In the genomic region with DNA sequence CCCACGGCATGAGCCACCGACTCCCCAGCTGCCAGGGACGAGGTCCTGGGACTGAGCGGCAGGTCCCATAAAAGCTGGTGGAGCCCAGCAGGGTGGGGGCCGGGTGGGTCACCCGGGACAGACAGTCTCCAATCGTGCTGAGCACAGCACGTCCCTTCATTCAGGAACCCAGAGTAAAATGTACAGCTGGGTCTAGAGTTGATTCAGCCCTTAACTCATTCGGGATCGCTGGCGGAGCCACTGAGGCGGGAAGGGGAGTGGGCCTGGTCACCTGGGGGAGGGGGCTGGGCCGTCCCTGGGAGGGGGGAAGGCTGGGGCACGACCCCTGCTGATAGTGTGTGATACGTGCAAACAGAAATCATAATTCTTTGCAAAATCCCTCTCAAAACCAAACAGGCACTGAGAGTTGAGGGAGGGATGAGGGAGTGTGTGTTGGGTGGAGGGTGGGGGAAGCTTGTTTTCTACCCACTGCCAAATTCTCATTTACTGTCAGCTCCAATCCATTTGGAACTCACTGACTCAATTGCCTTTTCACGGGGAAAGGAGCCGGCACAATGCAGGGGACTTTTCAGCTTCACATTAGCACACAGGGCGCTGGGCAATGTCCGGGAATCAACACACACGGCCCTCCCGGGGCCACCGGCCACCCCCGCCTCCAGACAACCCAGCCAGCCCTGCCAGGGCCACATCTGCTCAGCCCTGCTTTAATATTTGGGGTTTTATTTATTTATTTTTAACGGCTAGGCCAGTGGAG, we compare ENCODE assay signal across 21 cellular contexts. TPM values are rescaled to one million over a fixed set of nuclear protein-coding genes. Genes with fewer than 3 reads are reported as not detected.
DNase-seq lines count a peak whose midpoint lies in the region; TF ChIP-seq lines count a peak whose summit lies in the region.
"Had no signal": no experiment of that assay in that cellular context is flagged by ENCODE, and none has a peak within 500 bp of the region (broad histone marks: within the 10 kb centered on the region; RNA-seq: fewer than 3 reads in every experiment).

No MANE protein-coding gene starts in this region.

- no peaks in the 10 kb centered on the region for H3K9me3 Mint-ChIP-seq in activated T-helper 2 cell treated with anti-CD3 and anti-CD28 coated beads, Interferon-gamma antibody, Interleukin-2, Interleukin-4, amounts not matched to agents 10 μg/mL and 5 μg/mL and 100 μg/mL, durations not matched to agents 14 hours and 24 hours and 36 hours
- no peaks in the 10 kb centered on the region for H3K9me3 Mint-ChIP-seq in activated T-cell treated with anti-CD3 and anti-CD28 coated beads, Interleukin-2, amount 50 U/mL, for 24 hours
- H3K9me3 Mint-ChIP-seq: CD8-positive, alpha-beta memory T cell had no signal

- H3K27ac ChIP-seq in right atrium auricular region (no peak overlapping the region), osteoblast (ENCODE audit: low read depth, low read length) (no peak overlapping the region)
- H3K27ac ChIP-seq: HL-60, SJCRH30 had no signal

- H3K27me3 ChIP-seq in right atrium auricular region (no peaks in the 10 kb centered on the region), osteoblast (ENCODE audit: insufficient read depth, low read length) (peaks cover 64% of the 10 kb centered on the region)
- H3K27me3 ChIP-seq: Peyer's patch, SJCRH30 had no signal

- no peaks in the 10 kb centered on the region for H4K20me1 ChIP-seq in osteoblast (ENCODE audit: insufficient read depth, low read length)

- intact Hi-C loops in cardiac septum (cut with DNase I) (no loop called here), posterior vena cava (cut with DNase I) (loop anchor here in 1 of 2 donors (10.0 kb wide), 1 partner anchor 268 kb away; no protein-coding TSS in a partner anchor)
- intact Hi-C loops in activated T-helper 2 cell treated with anti-CD3 and anti-CD28 coated beads, Interferon-gamma antibody, Interleukin-2, Interleukin-4, amounts not matched to agents 10 μg/mL and 5 μg/mL and 100 μg/mL, durations not matched to agents 14 hours and 24 hours and 36 hours (cut with micrococcal nuclease), result no loop called here

- H3K4me3 ChIP-seq in right atrium auricular region (no peak overlapping the region), osteoblast (ENCODE audit: insufficient read depth, low read length) (no peak overlapping the region)
- H3K4me3 ChIP-seq: K562, Peyer's patch, SJCRH30 had no signal

- no peaks in the 10 kb centered on the region for H3K36me3 Mint-ChIP-seq in activated T-helper 2 cell treated with anti-CD3 and anti-CD28 coated beads, Interferon-gamma antibody, Interleukin-2, Interleukin-4, amounts not matched to agents 10 μg/mL and 5 μg/mL and 100 μg/mL, durations not matched to agents 14 hours and 24 hours and 36 hours (ENCODE audit: low read depth)
- H3K36me3 Mint-ChIP-seq in activated T-cell treated with anti-CD3 and anti-CD28 coated beads, Interleukin-2, amount 50 U/mL, for 24 hours (ENCODE audit: low read depth), result no peaks in the 10 kb centered on the region
- H3K36me3 Mint-ChIP-seq: CD8-positive, alpha-beta memory T cell had no signal

- no peaks in the 10 kb centered on the region for H3K79me2 ChIP-seq in osteoblast (ENCODE audit: insufficient read depth, low read length)

- DNase-seq in cardiac septum (ENCODE audit: low spot score), result peak; percentile 63
- no peak for DNase-seq in right atrium auricular region (ENCODE audit: low spot score)
- peak; percentile 41 for DNase-seq in left kidney (ENCODE audit: low read depth, low spot score)
- DNase-seq in osteoblast (ENCODE audit: insufficient read length, low spot score, missing footprints), result peak; percentile 51
- DNase-seq in superior temporal gyrus (ENCODE audit: extremely low spot score), result no peak
- DNase-seq in activated T-helper 2 cell treated with anti-CD3 and anti-CD28 coated beads, Interferon-gamma antibody, Interleukin-2, Interleukin-4, amounts not matched to agents 10 μg/mL and 5 μg/mL and 100 μg/mL, durations not matched to agents 14 hours and 24 hours and 36 hours (ENCODE audit: low spot score), result no peak
- no peak for DNase-seq in activated T-cell treated with anti-CD3 and anti-CD28 coated beads, Interleukin-2, amount 50 U/mL, for 24 hours
- DNase-seq in posterior vena cava (ENCODE audit: low spot score), result no peak
- DNase-seq: AML-193; CD8-positive, alpha-beta memory T cell; GDM1; NCI-H1105; NCI-H146; NCI-H2029; NCI-H2227 treated with DMSO at 0.1 percent for 48 hours; NCI-H510A; NCI-H774; SJCRH30 had no signal

- H3K9me3 ChIP-seq in right atrium auricular region, result no peaks in the 10 kb centered on the region
- no peaks in the 10 kb centered on the region for H3K9me3 ChIP-seq in osteoblast (ENCODE audit: low read depth, low read length)
- H3K9me3 ChIP-seq: Peyer's patch, SJCRH30 had no signal

- H3K36me3 ChIP-seq in right atrium auricular region (no peaks in the 10 kb centered on the region), osteoblast (ENCODE audit: insufficient read depth, low read length) (no peaks in the 10 kb centered on the region)
- H3K36me3 ChIP-seq: Peyer's patch, SJCRH30 had no signal

- TF ChIP-seq CTCF in right atrium auricular region (IDR thresholded peaks at IDR 0.05), result no peak
- TF ChIP-seq CTCF in osteoblast (IDR thresholded peaks at IDR 0.05; ENCODE audit: extremely low read depth, low read depth, low read length), result no peak

- H3K4me1 Mint-ChIP-seq in activated T-helper 2 cell treated with anti-CD3 and anti-CD28 coated beads, Interferon-gamma antibody, Interleukin-2, Interleukin-4, amounts not matched to agents 10 μg/mL and 5 μg/mL and 100 μg/mL, durations not matched to agents 14 hours and 24 hours and 36 hours (ENCODE audit: low read depth), result no peaks in the 10 kb centered on the region
- no peaks in the 10 kb centered on the region for H3K4me1 Mint-ChIP-seq in activated T-cell treated with anti-CD3 and anti-CD28 coated beads, Interleukin-2, amount 50 U/mL, for 24 hours (ENCODE audit: low read depth)
- H3K4me1 Mint-ChIP-seq: CD8-positive, alpha-beta memory T cell had no signal

- H3K4me1 ChIP-seq in right atrium auricular region, result peaks cover 0 to 55% of the 10 kb centered on the region in 2 donors
- no peaks in the 10 kb centered on the region for H3K4me1 ChIP-seq in osteoblast (ENCODE audit: insufficient read depth, low read length)

- H3K4me2 ChIP-seq in osteoblast (ENCODE audit: insufficient read depth, low read length), result no peak overlapping the region

- H2AFZ ChIP-seq in osteoblast (ENCODE audit: low read length), result no peak overlapping the region

- peaks cover 14% of the 10 kb centered on the region for H3K27me3 Mint-ChIP-seq in activated T-helper 2 cell treated with anti-CD3 and anti-CD28 coated beads, Interferon-gamma antibody, Interleukin-2, Interleukin-4, amounts not matched to agents 10 μg/mL and 5 μg/mL and 100 μg/mL, durations not matched to agents 14 hours and 24 hours and 36 hours (ENCODE audit: low read depth)
- peaks cover 31% of the 10 kb centered on the region for H3K27me3 Mint-ChIP-seq in activated T-cell treated with anti-CD3 and anti-CD28 coated beads, Interleukin-2, amount 50 U/mL, for 24 hours

- H3K4me3 Mint-ChIP-seq in activated T-helper 2 cell treated with anti-CD3 and anti-CD28 coated beads, Interferon-gamma antibody, Interleukin-2, Interleukin-4, amounts not matched to agents 10 μg/mL and 5 μg/mL and 100 μg/mL, durations not matched to agents 14 hours and 24 hours and 36 hours (ENCODE audit: low read depth), result no peak overlapping the region
- no peak overlapping the region for H3K4me3 Mint-ChIP-seq in activated T-cell treated with anti-CD3 and anti-CD28 coated beads, Interleukin-2, amount 50 U/mL, for 24 hours
- H3K4me3 Mint-ChIP-seq: CD8-positive, alpha-beta memory T cell had no signal

- no peak overlapping the region for H3K27ac Mint-ChIP-seq in activated T-helper 2 cell treated with anti-CD3 and anti-CD28 coated beads, Interferon-gamma antibody, Interleukin-2, Interleukin-4, amounts not matched to agents 10 μg/mL and 5 μg/mL and 100 μg/mL, durations not matched to agents 14 hours and 24 hours and 36 hours
- H3K27ac Mint-ChIP-seq in activated T-cell treated with anti-CD3 and anti-CD28 coated beads, Interleukin-2, amount 50 U/mL, for 24 hours, result no peak overlapping the region
- H3K27ac Mint-ChIP-seq: CD8-positive, alpha-beta memory T cell had no signal

RNA-seq across cellular contexts. Expression of gene CASZ1, which starts 13.8 kb away (rescaled TPM):
- 82.0 TPM for total RNA-seq in cardiac septum
- total RNA-seq in right atrium auricular region, result 10 to 100 TPM; 44.3 to 50.3 TPM
- 0.36 and 0.59 TPM in 2 replicates for total RNA-seq in osteoblast
- total RNA-seq in activated T-helper 2 cell treated with anti-CD3 and anti-CD28 coated beads, Interferon-gamma antibody, Interleukin-2, Interleukin-4, amounts not matched to agents 10 μg/mL and 5 μg/mL and 100 μg/mL, durations not matched to agents 14 hours and 24 hours and 36 hours, result 8.6 and 9.9 TPM in 2 replicates
- 10 to 100 TPM; 18.4 to 21.5 TPM for total RNA-seq in posterior vena cava

Comparison
In these comparisons a context has a peak if more than half of its experiments do, and no peak if none do; other contexts are left out.
1. DNase-seq: peak in cardiac septum (single experiment), left kidney (single experiment) and osteoblast (single experiment); none in right atrium auricular region (single experiment), superior temporal gyrus (single experiment), activated T-helper 2 cell treated with anti-CD3 and anti-CD28 coated beads, Interferon-gamma antibody, Interleukin-2, Interleukin-4, amounts not matched to agents 10 μg/mL and 5 μg/mL and 100 μg/mL, durations not matched to agents 14 hours and 24 hours and 36 hours (single experiment), activated T-cell treated with anti-CD3 and anti-CD28 coated beads, Interleukin-2, amount 50 U/mL, for 24 hours (single experiment) and posterior vena cava (single experiment).